Comparison of ENCODE assay signal across 8 cellular contexts in genomic region chrX:71492086-71493065, GRCh38.
A peak's percentile ranks its signal among the peaks of the same experiment; 100 is the strongest.
DNase-seq lines count a peak whose midpoint lies in the region; ATAC-seq and TF ChIP-seq lines count a peak whose summit lies in the region.

No MANE protein-coding gene starts in this region.

- H3F3A ChIP-seq in DOHH2 (ENCODE audit: control insufficient read depth, insufficient read depth): no peaks in the 10 kb centered on the region

- DNase-seq in cortex of kidney (lab: John Stamatoyannopoulos, UW): peak; percentile 3
- DNase-seq in stimulated activated naive CD4-positive, alpha-beta T cell treated with Interleukin-2 at 50 U/mL for 16 hours (lab: John Stamatoyannopoulos, UW): peak; percentile 28
- DNase-seq in NAMALWA (ENCODE audit: low spot score): no peak

- H3K27me3 ChIP-seq in DOHH2 (ENCODE audit: control insufficient read depth, low read length) (peaks cover 9% of the 10 kb centered on the region), mucosa of stomach (ENCODE audit: control insufficient read depth, insufficient read depth, low read length) (no peaks in the 10 kb centered on the region)

- no peak for TF ChIP-seq CTCF in DOHH2 (IDR thresholded peaks at IDR 0.05; ENCODE audit: low read depth, low read length, poor library complexity, severe bottlenecking)

- H3K4me3 ChIP-seq in DOHH2 (ENCODE audit: low read length) (peak overlapping the region; percentile 62), mucosa of stomach (ENCODE audit: low read length) (peak overlapping the region; percentile 41)

- no peak overlapping the region for H3K27ac ChIP-seq in DOHH2 (ENCODE audit: low read depth, low read length)

- no peaks in the 10 kb centered on the region for H3K79me2 ChIP-seq in DOHH2 (ENCODE audit: control insufficient read depth, low read length)

- no peaks in the 10 kb centered on the region for H3K9me2 ChIP-seq in DOHH2 (replicated peaks; ENCODE audit: control insufficient read depth, low read length)

- no peaks in the 10 kb centered on the region for H3K9me3 ChIP-seq in DOHH2 (ENCODE audit: control insufficient read depth, insufficient read depth, low read length)
- no peaks in the 10 kb centered on the region for H3K9me3 ChIP-seq in mucosa of stomach (ENCODE audit: control insufficient read depth, low read length)

- H3K4me2 ChIP-seq in DOHH2 (ENCODE audit: low read length): peak overlapping the region; percentile 60

- ATAC-seq in HG02852 (IDR thresholded peaks at IDR 0.05; ENCODE audit: unreplicated experiment) (peak; percentile 62), HG03565 (IDR thresholded peaks at IDR 0.05; ENCODE audit: unreplicated experiment) (no peak)
- ATAC-seq in activated CD4-positive, CD25-positive, alpha-beta regulatory T cell treated with anti-CD3 and anti-CD28 coated beads, Interleukin-2, amount 50 U/mL, for 24 hours: peak; percentile 82 to 83

- H3K4me1 ChIP-seq in DOHH2 (ENCODE audit: control insufficient read depth, low read length): peaks cover 6% of the 10 kb centered on the region; the same call in 1 of the 2 replicates
- peaks cover 3% of the 10 kb centered on the region for H3K4me1 ChIP-seq in mucosa of stomach (ENCODE audit: control insufficient read depth, insufficient read depth, low read length)

- no peaks in the 10 kb centered on the region for H3K36me3 ChIP-seq in DOHH2 (ENCODE audit: control insufficient read depth, low read length)
- H3K36me3 ChIP-seq in mucosa of stomach (ENCODE audit: control insufficient read depth, insufficient read depth, low read length): no peaks in the 10 kb centered on the region

- H4K20me1 ChIP-seq in DOHH2 (ENCODE audit: control insufficient read depth, insufficient read depth, low read depth, low read length): no peaks in the 10 kb centered on the region

- H3K9ac ChIP-seq in mucosa of stomach (ENCODE audit: low read length): peak overlapping the region; percentile 39
